ENCODE assay signal across 26 cellular contexts in the genomic region with DNA sequence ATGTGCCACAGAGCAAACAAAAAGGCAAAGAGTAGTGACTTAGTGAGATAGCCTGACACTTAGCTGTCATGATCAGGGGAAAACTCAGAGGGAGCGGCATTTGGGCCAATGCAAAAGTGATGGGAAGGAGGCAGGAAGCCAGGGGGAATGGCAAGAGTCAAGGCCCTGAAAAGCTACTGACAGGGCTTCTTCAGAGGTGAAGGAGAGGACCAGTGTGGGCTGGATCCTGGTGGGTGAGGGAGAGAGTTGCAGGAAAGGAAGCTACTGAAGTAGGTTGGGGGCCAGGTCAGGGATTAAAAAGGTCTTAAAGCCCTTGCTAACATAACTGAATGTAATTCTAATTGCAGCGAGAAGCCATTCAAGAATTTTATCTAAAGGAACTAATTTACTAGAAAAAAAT.
"Had no signal": no experiment of that assay in that cellular context is flagged by ENCODE, and none has a peak within 500 bp of the region (broad histone marks: within the 10 kb centered on the region; RNA-seq: fewer than 3 reads in every experiment).

No MANE protein-coding gene starts in this region.

- H3K9me3 Mint-ChIP-seq: activated CD4-positive, alpha-beta memory T cell treated with anti-CD3 and anti-CD28 coated beads, Interleukin-2, amount 10 ng/mL, durations not matched to agents 7 days and 5 days; activated CD4-positive, alpha-beta T cell treated with anti-CD3 and anti-CD28 coated beads, Interleukin-2, amount 10 ng/mL, durations not matched to agents 7 days and 5 days; activated naive CD4-positive, alpha-beta T cell treated with anti-CD3 and anti-CD28 coated beads, Interleukin-2, amount 10 ng/mL, durations not matched to agents 7 days and 5 days; activated naive CD4-positive, alpha-beta T cell treated with anti-CD3 and anti-CD28 coated beads, Interleukin-2, amount 50 U/mL, for 72 hours; activated naive CD8-positive, alpha-beta T cell treated with anti-CD3 and anti-CD28 coated beads, Interleukin-2, amount 10 ng/mL, durations not matched to agents 7 days and 5 days; activated T-cell treated with anti-CD3 and anti-CD28 coated beads, Interleukin-2, amount 50 U/mL, for 24 hours; activated T-cell treated with anti-CD3 and anti-CD28 coated beads, Interleukin-2, amount 50 U/mL, for 72 hours; brain had no signal

- H3K27me3 Mint-ChIP-seq: activated CD4-positive, alpha-beta memory T cell treated with anti-CD3 and anti-CD28 coated beads, Interleukin-2, amount 10 ng/mL, durations not matched to agents 7 days and 5 days; activated CD4-positive, alpha-beta T cell treated with anti-CD3 and anti-CD28 coated beads, Interleukin-2, amount 10 ng/mL, durations not matched to agents 7 days and 5 days; activated naive CD4-positive, alpha-beta T cell treated with anti-CD3 and anti-CD28 coated beads, Interleukin-2, amount 10 ng/mL, durations not matched to agents 7 days and 5 days; activated naive CD8-positive, alpha-beta T cell treated with anti-CD3 and anti-CD28 coated beads, Interleukin-2, amount 10 ng/mL, durations not matched to agents 7 days and 5 days; activated T-cell treated with anti-CD3 and anti-CD28 coated beads, Interleukin-2, amount 50 U/mL, for 24 hours had no signal

- H3K27me3 ChIP-seq: ascending aorta, breast epithelium, cardiac muscle cell, colonic mucosa had no signal

- H3K4me1 ChIP-seq: ascending aorta, breast epithelium, colonic mucosa had no signal

- H3K27ac Mint-ChIP-seq: activated CD4-positive, alpha-beta memory T cell treated with anti-CD3 and anti-CD28 coated beads, Interleukin-2, amount 10 ng/mL, durations not matched to agents 7 days and 5 days; activated CD4-positive, alpha-beta T cell treated with anti-CD3 and anti-CD28 coated beads, Interleukin-2, amount 10 ng/mL, durations not matched to agents 7 days and 5 days; activated naive CD4-positive, alpha-beta T cell treated with anti-CD3 and anti-CD28 coated beads, Interleukin-2, amount 10 ng/mL, durations not matched to agents 7 days and 5 days; activated naive CD4-positive, alpha-beta T cell treated with anti-CD3 and anti-CD28 coated beads, Interleukin-2, amount 50 U/mL, for 72 hours; activated naive CD8-positive, alpha-beta T cell treated with anti-CD3 and anti-CD28 coated beads, Interleukin-2, amount 10 ng/mL, durations not matched to agents 7 days and 5 days; activated T-cell treated with anti-CD3 and anti-CD28 coated beads, Interleukin-2, amount 50 U/mL, for 24 hours; activated T-cell treated with anti-CD3 and anti-CD28 coated beads, Interleukin-2, amount 50 U/mL, for 72 hours had no signal

- H3K4me3 ChIP-seq: ascending aorta, breast epithelium, cardiac muscle cell, colonic mucosa had no signal

- H3K4me3 Mint-ChIP-seq: activated CD4-positive, alpha-beta memory T cell treated with anti-CD3 and anti-CD28 coated beads, Interleukin-2, amount 10 ng/mL, durations not matched to agents 7 days and 5 days; activated CD4-positive, alpha-beta T cell treated with anti-CD3 and anti-CD28 coated beads, Interleukin-2, amount 10 ng/mL, durations not matched to agents 7 days and 5 days; activated naive CD4-positive, alpha-beta T cell treated with anti-CD3 and anti-CD28 coated beads, Interleukin-2, amount 10 ng/mL, durations not matched to agents 7 days and 5 days; activated naive CD8-positive, alpha-beta T cell treated with anti-CD3 and anti-CD28 coated beads, Interleukin-2, amount 10 ng/mL, durations not matched to agents 7 days and 5 days; activated T-cell treated with anti-CD3 and anti-CD28 coated beads, Interleukin-2, amount 50 U/mL, for 24 hours; activated T-cell treated with anti-CD3 and anti-CD28 coated beads, Interleukin-2, amount 50 U/mL, for 72 hours; brain had no signal

- ATAC-seq: activated naive CD4-positive, alpha-beta T cell treated with anti-CD3 and anti-CD28 coated beads, Interleukin-2, amount 50 U/mL, for 72 hours; activated T-cell treated with anti-CD3 and anti-CD28 coated beads, Interleukin-2, amount 50 U/mL, for 72 hours; esophagus mucosa had no signal

- H3K27ac ChIP-seq: ascending aorta, breast epithelium, cardiac muscle cell, colonic mucosa had no signal

- H3K36me3 ChIP-seq: ascending aorta, breast epithelium, cardiac muscle cell, colonic mucosa had no signal

- DNase-seq: activated CD4-positive, alpha-beta memory T cell treated with anti-CD3 and anti-CD28 coated beads, Interleukin-2, amount 10 ng/mL, durations not matched to agents 7 days and 5 days; activated CD4-positive, alpha-beta T cell treated with anti-CD3 and anti-CD28 coated beads for 1 hour; activated CD4-positive, alpha-beta T cell treated with anti-CD3 and anti-CD28 coated beads for 4 hours; activated CD4-positive, alpha-beta T cell treated with anti-CD3 and anti-CD28 coated beads, Interleukin-2, amount 10 ng/mL, durations not matched to agents 7 days and 5 days; activated CD4-positive, alpha-beta T cell treated with anti-CD3 and anti-CD28 coated beads, Interleukin-2, amount 50 U/mL, for 4 hours; activated CD8-positive, alpha-beta memory T cell treated with anti-CD3 and anti-CD28 coated beads, Interleukin-2, amount 50 U/mL, for 48 hours; activated gamma-delta T cell; activated naive CD4-positive, alpha-beta T cell; activated naive CD4-positive, alpha-beta T cell treated with anti-CD3 and anti-CD28 coated beads, Interleukin-2, amount 10 ng/mL, durations not matched to agents 7 days and 5 days; activated naive CD8-positive, alpha-beta T cell treated with anti-CD3 and anti-CD28 coated beads, Interleukin-2, amount 10 ng/mL, durations not matched to agents 7 days and 5 days; activated T-cell treated with anti-CD3 and anti-CD28 coated beads for 4 hours; activated T-cell treated with anti-CD3 and anti-CD28 coated beads, Interleukin-2, amount 50 U/mL, for 24 hours; activated T-cell treated with anti-CD3 and anti-CD28 coated beads, Interleukin-2, amount 50 U/mL, for 72 hours; central memory CD4-positive, alpha-beta T cell; cerebellar nuclear complex; colonic mucosa; effector CD8-positive, alpha-beta T cell; foreskin fibroblast; head of caudate nucleus; T-helper 2 cell had no signal

- H3K4me1 Mint-ChIP-seq: activated CD4-positive, alpha-beta memory T cell treated with anti-CD3 and anti-CD28 coated beads, Interleukin-2, amount 10 ng/mL, durations not matched to agents 7 days and 5 days; activated CD4-positive, alpha-beta T cell treated with anti-CD3 and anti-CD28 coated beads, Interleukin-2, amount 10 ng/mL, durations not matched to agents 7 days and 5 days; activated naive CD4-positive, alpha-beta T cell treated with anti-CD3 and anti-CD28 coated beads, Interleukin-2, amount 10 ng/mL, durations not matched to agents 7 days and 5 days; activated naive CD8-positive, alpha-beta T cell treated with anti-CD3 and anti-CD28 coated beads, Interleukin-2, amount 10 ng/mL, durations not matched to agents 7 days and 5 days had no signal

- H3K36me3 Mint-ChIP-seq: activated naive CD4-positive, alpha-beta T cell treated with anti-CD3 and anti-CD28 coated beads, Interleukin-2, amount 10 ng/mL, durations not matched to agents 7 days and 5 days; activated naive CD4-positive, alpha-beta T cell treated with anti-CD3 and anti-CD28 coated beads, Interleukin-2, amount 50 U/mL, for 72 hours; activated naive CD8-positive, alpha-beta T cell treated with anti-CD3 and anti-CD28 coated beads, Interleukin-2, amount 10 ng/mL, durations not matched to agents 7 days and 5 days had no signal
